In genomic region chr19:47756953-47757608, GRCh38 we compare ENCODE assay signal across 21 cellular contexts. TPM values are rescaled to one million over a fixed set of nuclear protein-coding genes. Genes with fewer than 3 reads are reported as not detected.
DNase-seq lines count a peak whose midpoint lies in the region; ATAC-seq and TF ChIP-seq lines count a peak whose summit lies in the region.
"Had no signal": no experiment of that assay in that cellular context is flagged by ENCODE, and none has a peak within 500 bp of the region (broad histone marks: within the 10 kb centered on the region; RNA-seq: fewer than 3 reads in every experiment).

No MANE protein-coding gene starts in this region.

- no peaks in the 10 kb centered on the region for H3K9me3 Mint-ChIP-seq in type B pancreatic cell
- H3K9me3 Mint-ChIP-seq: activated T-helper 2 cell treated with anti-CD3 and anti-CD28 coated beads, Interferon-gamma antibody, Interleukin-2, Interleukin-4, amounts not matched to agents 10 μg/mL and 5 μg/mL and 100 μg/mL, durations not matched to agents 14 hours and 24 hours and 36 hours; HFFc6 had no signal

- DNase-seq in Right ventricle myocardium inferior (ENCODE audit: missing footprints) (peak; percentile 45), cardiac septum (ENCODE audit: low spot score) (no peak), Right ventricle myocardium superior (no peak), mucosa of descending colon (peak; percentile 61 to 69 (median 61)), type B pancreatic cell (ENCODE audit: extremely low spot score, unreplicated experiment) (no peak)
- no peak for DNase-seq in stimulated activated CD4-positive, alpha-beta T cell treated with anti-CD3 and anti-CD28 coated beads, Interleukin-2, amount 100 ng/mL, for 24 hours
- DNase-seq: activated CD4-positive, alpha-beta T cell treated with anti-CD3 and anti-CD28 coated beads for 1 hour; activated CD8-positive, alpha-beta memory T cell treated with anti-CD3 and anti-CD28 coated beads, Interleukin-2, amount 10 ng/mL, durations not matched to agents 7 days and 5 days; dermis blood vessel endothelial cell; foreskin keratinocyte; HFFc6; KG1; NCI-H2029 had no signal

- ATAC-seq in Right ventricle myocardium inferior = no peak
- peak; percentile 38 for ATAC-seq in Right ventricle myocardium superior (ENCODE audit: poor library complexity)
- peak; percentile 80 for ATAC-seq in mucosa of descending colon
- ATAC-seq in GM18511 (IDR thresholded peaks at IDR 0.05; ENCODE audit: unreplicated experiment) = no peak
- no peak for ATAC-seq in HG03025 (IDR thresholded peaks at IDR 0.05; ENCODE audit: low FRiP score, unreplicated experiment)
- ATAC-seq: activated CD8-positive, alpha-beta memory T cell treated with anti-CD3 and anti-CD28 coated beads, Interleukin-2, amount 10 ng/mL, durations not matched to agents 7 days and 5 days; foreskin keratinocyte had no signal

- H3K9me3 ChIP-seq in mucosa of descending colon = no peaks in the 10 kb centered on the region
- H3K9me3 ChIP-seq: BLaER1 had no signal

- H3K27ac Mint-ChIP-seq in type B pancreatic cell = peak overlapping the region; percentile 43
- H3K27ac Mint-ChIP-seq: activated CD8-positive, alpha-beta memory T cell treated with anti-CD3 and anti-CD28 coated beads, Interleukin-2, amount 10 ng/mL, durations not matched to agents 7 days and 5 days; activated T-helper 2 cell treated with anti-CD3 and anti-CD28 coated beads, Interferon-gamma antibody, Interleukin-2, Interleukin-4, amounts not matched to agents 10 μg/mL and 5 μg/mL and 100 μg/mL, durations not matched to agents 14 hours and 24 hours and 36 hours; HFFc6 had no signal

- no peak overlapping the region for H3K4me3 ChIP-seq in mucosa of descending colon
- H3K4me3 ChIP-seq: BLaER1 had no signal

- peaks cover 3% of the 10 kb centered on the region for H3K36me3 ChIP-seq in mucosa of descending colon (ENCODE audit: low read depth)

- H3K27me3 Mint-ChIP-seq in type B pancreatic cell = no peaks in the 10 kb centered on the region
- H3K27me3 Mint-ChIP-seq: activated CD8-positive, alpha-beta memory T cell treated with anti-CD3 and anti-CD28 coated beads, Interleukin-2, amount 10 ng/mL, durations not matched to agents 7 days and 5 days had no signal

- peaks cover 12% of the 10 kb centered on the region for H3K4me1 ChIP-seq in mucosa of descending colon (ENCODE audit: low read depth)
- H3K4me1 ChIP-seq: foreskin keratinocyte had no signal

- intact Hi-C loops in Right ventricle myocardium inferior (cut with DNase I) (no loop called here), cardiac septum (cut with DNase I) (no loop called here), Right ventricle myocardium superior (cut with DNase I) (no loop called here), mucosa of descending colon (cut with DNase I, micrococcal nuclease) (no loop called here)

- TF ChIP-seq CTCF in mucosa of descending colon (IDR thresholded peaks at IDR 0.05) (no peak), type B pancreatic cell (conservative IDR thresholded peaks at IDR 0.05) (no peak)

- peaks cover 28% of the 10 kb centered on the region for H3K36me3 Mint-ChIP-seq in type B pancreatic cell

- H3K4me3 Mint-ChIP-seq in type B pancreatic cell = no peak overlapping the region
- H3K4me3 Mint-ChIP-seq: activated CD8-positive, alpha-beta memory T cell treated with anti-CD3 and anti-CD28 coated beads, Interleukin-2, amount 10 ng/mL, durations not matched to agents 7 days and 5 days; HFFc6 had no signal

- H3K4me1 Mint-ChIP-seq in type B pancreatic cell (ENCODE audit: unreplicated experiment) = no peaks in the 10 kb centered on the region

RNA-seq across cellular contexts. Expression of gene NOP53, which starts 11.7 kb away (rescaled TPM):
- total RNA-seq in Right ventricle myocardium inferior (172 TPM), cardiac septum (136 TPM), Right ventricle myocardium superior (153 TPM), mucosa of descending colon (100 to 1,000 TPM; 237 to 391 (median 284) TPM), type B pancreatic cell (ENCODE audit: low replicate concordance) (274 and 291 TPM in 2 replicates)

RNA-seq across cellular contexts. Expression of gene SELENOW, which starts 21.4 kb away (rescaled TPM):
- total RNA-seq in Right ventricle myocardium inferior (1,425 TPM), cardiac septum (944 TPM), Right ventricle myocardium superior (1,241 TPM), mucosa of descending colon (100 to 1,000 TPM; 228 to 527 (median 281) TPM), type B pancreatic cell (ENCODE audit: low replicate concordance) (109 and 117 TPM in 2 replicates)

RNA-seq across cellular contexts. Expression of gene EHD2, which starts 43.9 kb away (rescaled TPM):
- total RNA-seq in Right ventricle myocardium inferior = 60.5 TPM
- total RNA-seq in cardiac septum = 42.6 TPM
- 45.2 TPM for total RNA-seq in Right ventricle myocardium superior
- total RNA-seq in mucosa of descending colon = 100 to 1,000 TPM in 1 of 3 donors, 10 to 100 TPM in 2; 10.8 to 108 (median 30.3) TPM
- 10.3 and 21.0 TPM in 2 replicates for total RNA-seq in type B pancreatic cell (ENCODE audit: low replicate concordance)

RNA-seq across cellular contexts. Expression of gene TPRX1, which starts 47.3 kb away (rescaled TPM):
- not detected for total RNA-seq in Right ventricle myocardium inferior
- not detected for total RNA-seq in cardiac septum
- total RNA-seq in Right ventricle myocardium superior = not detected
- not detected for total RNA-seq in mucosa of descending colon
- not detected in 2 replicates for total RNA-seq in type B pancreatic cell (ENCODE audit: low replicate concordance)
- total RNA-seq: A673; activated CD8-positive, alpha-beta memory T cell treated with anti-CD3 and anti-CD28 coated beads, Interleukin-2, amount 10 ng/mL, durations not matched to agents 7 days and 5 days; activated T-helper 2 cell treated with anti-CD3 and anti-CD28 coated beads, Interferon-gamma antibody, Interleukin-2, Interleukin-4, amounts not matched to agents 10 μg/mL and 5 μg/mL and 100 μg/mL, durations not matched to agents 14 hours and 24 hours and 36 hours; bronchial epithelial cell; dermis blood vessel endothelial cell; foreskin keratinocyte; HFFc6; NCI-H460; omental fat pad had no signal

Comparison
In these comparisons a context has a peak if more than half of its experiments do, and no peak if none do; other contexts are left out.
1. ATAC-seq: peak in Right ventricle myocardium superior (single experiment) and mucosa of descending colon (single experiment); none in Right ventricle myocardium inferior (single experiment), GM18511 (single experiment) and HG03025 (single experiment).
2. DNase-seq: peak in Right ventricle myocardium inferior (single experiment) and mucosa of descending colon (3 of 3); none in cardiac septum (single experiment), Right ventricle myocardium superior (single experiment), type B pancreatic cell (single experiment) and stimulated activated CD4-positive, alpha-beta T cell treated with anti-CD3 and anti-CD28 coated beads, Interleukin-2, amount 100 ng/mL, for 24 hours (0 of 2).